In the genomic region with DNA sequence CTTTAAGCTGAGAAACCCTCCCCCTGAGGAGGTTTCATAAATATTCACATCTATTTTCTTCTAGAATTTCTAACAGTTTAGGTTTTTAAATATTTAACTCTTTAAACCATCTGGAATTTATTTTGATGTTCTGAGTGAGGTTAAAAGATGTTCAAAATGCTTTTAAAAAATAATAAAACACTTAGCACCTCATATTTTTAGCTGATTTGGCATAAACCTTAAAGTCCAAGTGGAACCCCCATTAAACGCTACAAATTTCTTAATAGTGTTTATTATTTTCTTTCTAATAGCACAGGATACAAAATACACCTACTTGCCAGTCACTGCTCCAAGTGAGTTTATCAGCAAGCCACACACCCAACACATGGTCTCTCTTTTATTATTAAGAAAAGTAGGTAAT, we compare ENCODE assay signal across 3 cellular contexts.
TF ChIP-seq lines count a peak whose summit lies in the region.

No MANE protein-coding gene starts in this region.

TF ChIP-seq in HepG2, 621 proteins besides CTCF, POLR2A, EP300 and RAD21:
- TF ChIP-seq MAFK (conservative IDR thresholded peaks at IDR 0.05 in 1 of 2, IDR thresholded peaks at IDR 0.05 in 1 of 2; ENCODE audit: low read length in 2 of 2) (peak; percentile 61 to 78), KDM4B (CRISPR knock-in tag; IDR thresholded peaks at IDR 0.05) (no peak), ZNF747 (CRISPR knock-in tag; IDR thresholded peaks at IDR 0.05; ENCODE audit: borderline replicate concordance) (no peak), MAFF (IDR thresholded peaks at IDR 0.05; ENCODE audit: low read depth, low read length) (peak; percentile 74)
- TF ChIP-seq, protein P1, sequence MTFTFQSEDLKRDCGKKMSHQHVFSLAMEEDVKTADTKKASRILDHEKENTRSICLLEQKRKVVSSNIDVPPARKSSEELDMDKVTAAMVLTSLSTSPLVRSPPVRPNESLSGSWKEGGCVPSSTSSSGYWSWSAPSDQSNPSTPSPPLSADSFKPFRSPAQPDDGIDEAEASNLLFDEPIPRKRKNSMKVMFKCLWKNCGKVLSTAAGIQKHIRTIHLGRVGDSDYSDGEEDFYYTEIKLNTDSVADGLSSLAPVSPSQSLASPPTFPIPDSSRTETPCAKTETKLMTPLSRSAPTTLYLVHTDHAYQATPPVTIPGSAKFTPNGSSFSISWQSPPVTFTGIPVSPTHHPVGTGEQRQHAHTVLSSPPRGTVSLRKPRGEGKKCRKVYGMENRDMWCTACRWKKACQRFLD (CRISPR knock-in tag; IDR thresholded peaks at IDR 0.05; ENCODE audit: borderline replicate concordance), result no peak
TF ChIP-seq in HepG2: peak in this region for 2.

TF ChIP-seq in IMR-90, 13 proteins besides CTCF, POLR2A, EP300 and RAD21:
- no peak for TF ChIP-seq BHLHE40 (IDR thresholded peaks at IDR 0.05; ENCODE audit: low read depth, low read length)
- TF ChIP-seq RFX5 (IDR thresholded peaks at IDR 0.05; ENCODE audit: low read depth, low read length), result no peak
- TF ChIP-seq CHD1 (IDR thresholded peaks at IDR 0.05; ENCODE audit: low read depth, low read length), result no peak
- TF ChIP-seq, protein P2, sequence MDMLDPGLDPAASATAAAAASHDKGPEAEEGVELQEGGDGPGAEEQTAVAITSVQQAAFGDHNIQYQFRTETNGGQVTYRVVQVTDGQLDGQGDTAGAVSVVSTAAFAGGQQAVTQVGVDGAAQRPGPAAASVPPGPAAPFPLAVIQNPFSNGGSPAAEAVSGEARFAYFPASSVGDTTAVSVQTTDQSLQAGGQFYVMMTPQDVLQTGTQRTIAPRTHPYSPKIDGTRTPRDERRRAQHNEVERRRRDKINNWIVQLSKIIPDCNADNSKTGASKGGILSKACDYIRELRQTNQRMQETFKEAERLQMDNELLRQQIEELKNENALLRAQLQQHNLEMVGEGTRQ (IDR thresholded peaks at IDR 0.05; ENCODE audit: low read depth, low read length), result no peak
- no peak for TF ChIP-seq NFE2L2 (IDR thresholded peaks at IDR 0.05; ENCODE audit: low read depth, low read length)
- TF ChIP-seq MAFK (IDR thresholded peaks at IDR 0.05; ENCODE audit: low read depth, low read length), result peak; percentile 72
- TF ChIP-seq MAZ (IDR thresholded peaks at IDR 0.05; ENCODE audit: borderline replicate concordance, low read depth, low read length), result no peak

TF ChIP-seq in K562, 482 proteins besides CTCF, POLR2A, EP300 and RAD21:
- TF ChIP-seq MAFG (tag; conservative IDR thresholded peaks at IDR 0.05) (peak; percentile 14; the same call in 1 of the 2 replicates), L3MBTL2 (IDR thresholded peaks at IDR 0.05) (no peak), MAFF (IDR thresholded peaks at IDR 0.05; ENCODE audit: low read length) (peak; percentile 42), ZNF316 (IDR thresholded peaks at IDR 0.05) (peak; percentile 41; the same call in 1 of the 2 replicates), NELFE (IDR thresholded peaks at IDR 0.05; ENCODE audit: insufficient read depth, insufficient read length) (no peak), ZNF695 (CRISPR knock-in tag; IDR thresholded peaks at IDR 0.05) (no peak), SMAD1 (IDR thresholded peaks at IDR 0.05; ENCODE audit: low read depth, low read length, partially characterized antibody) (no peak), DACH1 (IDR thresholded peaks at IDR 0.05; ENCODE audit: partially characterized antibody) (no peak), MTF1 (CRISPR knock-in tag; IDR thresholded peaks at IDR 0.05; ENCODE audit: borderline replicate concordance) (no peak)
- TF ChIP-seq, protein P3, sequence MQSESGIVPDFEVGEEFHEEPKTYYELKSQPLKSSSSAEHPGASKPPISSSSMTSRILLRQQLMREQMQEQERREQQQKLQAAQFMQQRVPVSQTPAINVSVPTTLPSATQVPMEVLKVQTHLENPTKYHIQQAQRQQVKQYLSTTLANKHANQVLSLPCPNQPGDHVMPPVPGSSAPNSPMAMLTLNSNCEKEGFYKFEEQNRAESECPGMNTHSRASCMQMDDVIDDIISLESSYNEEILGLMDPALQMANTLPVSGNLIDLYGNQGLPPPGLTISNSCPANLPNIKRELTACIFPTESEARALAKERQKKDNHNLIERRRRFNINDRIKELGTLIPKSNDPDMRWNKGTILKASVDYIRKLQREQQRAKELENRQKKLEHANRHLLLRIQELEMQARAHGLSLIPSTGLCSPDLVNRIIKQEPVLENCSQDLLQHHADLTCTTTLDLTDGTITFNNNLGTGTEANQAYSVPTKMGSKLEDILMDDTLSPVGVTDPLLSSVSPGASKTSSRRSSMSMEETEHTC (IDR thresholded peaks at IDR 0.05), result no peak
- TF ChIP-seq, protein P4, sequence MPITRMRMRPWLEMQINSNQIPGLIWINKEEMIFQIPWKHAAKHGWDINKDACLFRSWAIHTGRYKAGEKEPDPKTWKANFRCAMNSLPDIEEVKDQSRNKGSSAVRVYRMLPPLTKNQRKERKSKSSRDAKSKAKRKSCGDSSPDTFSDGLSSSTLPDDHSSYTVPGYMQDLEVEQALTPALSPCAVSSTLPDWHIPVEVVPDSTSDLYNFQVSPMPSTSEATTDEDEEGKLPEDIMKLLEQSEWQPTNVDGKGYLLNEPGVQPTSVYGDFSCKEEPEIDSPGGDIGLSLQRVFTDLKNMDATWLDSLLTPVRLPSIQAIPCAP (CRISPR knock-in tag; IDR thresholded peaks at IDR 0.05; ENCODE audit: borderline replicate concordance), result no peak
